In genomic region chr11:68037481-68038225, GRCh38 we compare ENCODE assay signal across 8 cellular contexts. TPM values are rescaled to one million over a fixed set of nuclear protein-coding genes. Genes with fewer than 3 reads are reported as not detected.
A peak's percentile ranks its signal among the peaks of the same experiment; 100 is the strongest.
DNase-seq lines count a peak whose midpoint lies in the region; ATAC-seq and TF ChIP-seq lines count a peak whose summit lies in the region.

No MANE protein-coding gene starts in this region.

- H3K36me3 Mint-ChIP-seq in activated CD4-positive, alpha-beta T cell treated with anti-CD3 and anti-CD28 coated beads for 36 hours (ENCODE audit: low read depth): peaks cover 15% of the 10 kb centered on the region
- peaks cover 5% of the 10 kb centered on the region for H3K36me3 Mint-ChIP-seq in activated CD4-positive, alpha-beta memory T cell treated with anti-CD3 and anti-CD28 coated beads for 36 hours

- peaks cover 0 to 36% of the 10 kb centered on the region in 2 donors for H3K36me3 ChIP-seq in left lung

- peak overlapping the region; percentile 80 for H3K27ac Mint-ChIP-seq in activated CD4-positive, alpha-beta T cell treated with anti-CD3 and anti-CD28 coated beads for 36 hours
- H3K27ac Mint-ChIP-seq in activated CD4-positive, alpha-beta memory T cell treated with anti-CD3 and anti-CD28 coated beads for 36 hours: peak overlapping the region; percentile 87

- CTCF ChIA-PET in activated CD4-positive, alpha-beta T cell treated with anti-CD3 and anti-CD28 coated beads for 36 hours (lab: Charles Lee): interaction anchor here (1.6 kb wide), 1 partner anchor 172 kb away, joined by 4 read pairs; no protein-coding TSS in a partner anchor
- CTCF ChIA-PET in activated CD4-positive, alpha-beta memory T cell treated with anti-CD3 and anti-CD28 coated beads for 36 hours (lab: Charles Lee): interaction anchor here (0.9 kb wide), 1 partner anchor 171 kb away, joined by 3 read pairs; no protein-coding TSS in a partner anchor

- ATAC-seq in activated CD4-positive, alpha-beta T cell treated with anti-CD3 and anti-CD28 coated beads for 36 hours: no peak
- ATAC-seq in left lung (no peak), HG03432 (IDR thresholded peaks at IDR 0.05; ENCODE audit: unreplicated experiment) (no peak)

- H3K4me1 Mint-ChIP-seq in activated CD4-positive, alpha-beta T cell treated with anti-CD3 and anti-CD28 coated beads for 36 hours: peaks cover 18% of the 10 kb centered on the region
- H3K4me1 Mint-ChIP-seq in activated CD4-positive, alpha-beta memory T cell treated with anti-CD3 and anti-CD28 coated beads for 36 hours (ENCODE audit: low read depth): peaks cover 16% of the 10 kb centered on the region

- TF ChIP-seq CTCF in left lung (IDR thresholded peaks at IDR 0.05): no peak

- H3K27me3 ChIP-seq in left lung: no peaks in the 10 kb centered on the region

- H3K9me3 ChIP-seq in left lung: no peaks in the 10 kb centered on the region

- POLR2A ChIA-PET in activated CD4-positive, alpha-beta T cell treated with anti-CD3 and anti-CD28 coated beads for 36 hours (lab: Charles Lee): no interaction called here
- POLR2A ChIA-PET in activated CD4-positive, alpha-beta memory T cell treated with anti-CD3 and anti-CD28 coated beads for 36 hours (lab: Charles Lee): no interaction called here

- H3K9me3 Mint-ChIP-seq in activated CD4-positive, alpha-beta T cell treated with anti-CD3 and anti-CD28 coated beads for 36 hours (ENCODE audit: low read depth): no peaks in the 10 kb centered on the region
- no peaks in the 10 kb centered on the region for H3K9me3 Mint-ChIP-seq in activated CD4-positive, alpha-beta memory T cell treated with anti-CD3 and anti-CD28 coated beads for 36 hours

- H3K27ac ChIP-seq in left lung (peak overlapping the region; percentile 90 to 98), substantia nigra (ENCODE audit: low read depth, low read length, poor library complexity, severe bottlenecking) (peak overlapping the region; percentile 72)

- intact Hi-C loops in activated CD4-positive, alpha-beta T cell treated with anti-CD3 and anti-CD28 coated beads for 36 hours (cut with DNase I, micrococcal nuclease): loop anchor here (2.0 to 10.0 kb wide), 4 partner anchors 17 to 1637 kb away; partner anchors contain the start of genes UNC93B1 (in 2 of the 2) and LTO1 (in 1 of the 2)
- intact Hi-C loops in activated CD4-positive, alpha-beta memory T cell treated with anti-CD3 and anti-CD28 coated beads for 36 hours (cut with micrococcal nuclease): loop anchor here (5.0 kb wide), 1 partner anchor 35 kb away; the partner anchor contains the start of gene UNC93B1
- intact Hi-C loops in left lung (cut with DNase I): no loop called here

- H3K4me1 ChIP-seq in left lung: peaks cover 20 to 71% of the 10 kb centered on the region in 2 donors

- H3K4me3 ChIP-seq in left lung: peak overlapping the region in 1 of 2 donors; percentile 78

- H3K4me3 Mint-ChIP-seq in activated CD4-positive, alpha-beta T cell treated with anti-CD3 and anti-CD28 coated beads for 36 hours: peak overlapping the region; percentile 5
- peak overlapping the region; percentile 26 for H3K4me3 Mint-ChIP-seq in activated CD4-positive, alpha-beta memory T cell treated with anti-CD3 and anti-CD28 coated beads for 36 hours

- peak; percentile 24 for DNase-seq in activated CD4-positive, alpha-beta T cell treated with anti-CD3 and anti-CD28 coated beads for 36 hours
- DNase-seq in activated CD4-positive, alpha-beta T cell treated with anti-CD3 and anti-CD28 coated beads for 4 hours: no peak
- no peak for DNase-seq in activated CD4-positive, alpha-beta memory T cell treated with anti-CD3 and anti-CD28 coated beads for 36 hours
- peak in 1 of 2 donors; percentile 75 for DNase-seq in left lung
- peak in 2 of 49 donors; percentile 21 to 34 for DNase-seq in substantia nigra (lab: John Stamatoyannopoulos, UW)
- DNase-seq in NCI-H774 (lab: John Stamatoyannopoulos, UW): no peak
- no peak for DNase-seq in HuH-7.5 (ENCODE audit: low spot score)

- H3K27me3 Mint-ChIP-seq in activated CD4-positive, alpha-beta T cell treated with anti-CD3 and anti-CD28 coated beads for 36 hours: no peaks in the 10 kb centered on the region
- no peaks in the 10 kb centered on the region for H3K27me3 Mint-ChIP-seq in activated CD4-positive, alpha-beta memory T cell treated with anti-CD3 and anti-CD28 coated beads for 36 hours

RNA-seq across cellular contexts. Expression of gene TCIRG1, which starts 1.2 kb away (rescaled TPM):
- 100 to 1,000 TPM; 117 to 151 TPM for total RNA-seq in activated CD4-positive, alpha-beta T cell treated with anti-CD3 and anti-CD28 coated beads for 36 hours
- 100 to 1,000 TPM; 167 to 175 TPM for total RNA-seq in activated CD4-positive, alpha-beta memory T cell treated with anti-CD3 and anti-CD28 coated beads for 36 hours
- total RNA-seq in left lung: 100 to 1,000 TPM; 191 to 323 TPM

RNA-seq across cellular contexts. Expression of gene NDUFS8, which starts 7.2 kb away (rescaled TPM):
- 100 to 1,000 TPM; 108 to 113 TPM for total RNA-seq in activated CD4-positive, alpha-beta T cell treated with anti-CD3 and anti-CD28 coated beads for 36 hours
- total RNA-seq in activated CD4-positive, alpha-beta memory T cell treated with anti-CD3 and anti-CD28 coated beads for 36 hours: 100 to 1,000 TPM; 134 to 140 TPM
- total RNA-seq in left lung: 100 to 1,000 TPM; 148 to 151 TPM

RNA-seq across cellular contexts. Expression of gene ALDH3B1, which starts 27.5 kb away (rescaled TPM):
- total RNA-seq in activated CD4-positive, alpha-beta T cell treated with anti-CD3 and anti-CD28 coated beads for 36 hours: not detected
- total RNA-seq in activated CD4-positive, alpha-beta memory T cell treated with anti-CD3 and anti-CD28 coated beads for 36 hours: not detected
- 10 to 100 TPM; 59.3 to 87.1 TPM for total RNA-seq in left lung

RNA-seq across cellular contexts. Expression of gene UNC93B1, which starts 33.8 kb away (rescaled TPM):
- 10 to 100 TPM; 16.3 to 16.7 TPM for total RNA-seq in activated CD4-positive, alpha-beta T cell treated with anti-CD3 and anti-CD28 coated beads for 36 hours
- 10 to 100 TPM; 20.0 to 21.5 TPM for total RNA-seq in activated CD4-positive, alpha-beta memory T cell treated with anti-CD3 and anti-CD28 coated beads for 36 hours
- 10 to 100 TPM; 52.5 to 98.9 TPM for total RNA-seq in left lung

Comparison
In these comparisons a context has a peak if more than half of its experiments do, and no peak if none do; other contexts are left out.
1. RNA of gene ALDH3B1, which starts 27.5 kb away (total RNA-seq): 59.3 to 87.1 TPM in left lung; not detected in activated CD4-positive, alpha-beta T cell treated with anti-CD3 and anti-CD28 coated beads for 36 hours and not detected in activated CD4-positive, alpha-beta memory T cell treated with anti-CD3 and anti-CD28 coated beads for 36 hours; every median in the first group is over 10 times any median in the second.
2. intact Hi-C loops: an anchor here in activated CD4-positive, alpha-beta T cell treated with anti-CD3 and anti-CD28 coated beads for 36 hours (2.0 to 10.0 kb wide) and activated CD4-positive, alpha-beta memory T cell treated with anti-CD3 and anti-CD28 coated beads for 36 hours (5.0 kb wide); none called in left lung.